27 cellular contexts compared by ENCODE assay signal in the genomic region with DNA sequence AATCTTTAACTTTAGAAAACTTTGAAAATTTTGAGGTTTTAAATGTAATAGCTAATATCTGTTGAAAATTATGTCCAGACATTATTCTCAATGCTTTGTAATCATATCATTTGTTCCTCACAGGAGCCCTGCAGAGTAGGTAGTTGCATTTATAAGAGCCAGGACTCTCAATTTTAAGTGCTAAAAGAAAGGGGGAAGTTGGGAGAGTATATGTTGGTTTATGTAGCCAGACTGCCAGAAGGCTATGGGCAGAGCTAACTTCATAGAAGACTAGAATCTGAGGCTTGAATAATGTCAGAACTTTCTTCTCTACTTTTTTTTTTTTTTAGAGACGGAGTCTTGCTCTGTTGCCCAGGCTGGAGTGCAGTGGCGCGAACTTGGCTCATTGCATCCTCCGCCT.
"Had no signal": no experiment of that assay in that cellular context is flagged by ENCODE, and none has a peak within 500 bp of the region (broad histone marks: within the 10 kb centered on the region; RNA-seq: fewer than 3 reads in every experiment).

No MANE protein-coding gene starts in this region.

- H3K4me3 Mint-ChIP-seq: activated CD4-positive, alpha-beta memory T cell treated with anti-CD3 and anti-CD28 coated beads, Interleukin-2, amount 10 ng/mL, durations not matched to agents 7 days and 5 days; activated CD4-positive, alpha-beta T cell treated with anti-CD3 and anti-CD28 coated beads for 36 hours; activated naive CD4-positive, alpha-beta T cell treated with anti-CD3 and anti-CD28 coated beads for 36 hours; activated naive CD8-positive, alpha-beta T cell; activated T-helper 17 cell treated with anti-CD3 and anti-CD28 coated beads, Interleukin-2, amount 50 U/mL, for 72 hours; brain had no signal

- H3K4me3 ChIP-seq: MG63 had no signal

- H3K27me3 ChIP-seq: MG63 had no signal

- H3K27ac ChIP-seq: KMS-11, WERI-Rb-1 had no signal

- H3K27me3 Mint-ChIP-seq: activated CD4-positive, alpha-beta memory T cell treated with anti-CD3 and anti-CD28 coated beads, Interleukin-2, amount 10 ng/mL, durations not matched to agents 7 days and 5 days; activated CD4-positive, alpha-beta T cell treated with anti-CD3 and anti-CD28 coated beads for 36 hours; activated naive CD8-positive, alpha-beta T cell; activated T-helper 17 cell treated with anti-CD3 and anti-CD28 coated beads, Interleukin-2, amount 50 U/mL, for 72 hours; brain had no signal

- H3K9me3 Mint-ChIP-seq: activated CD4-positive, alpha-beta memory T cell treated with anti-CD3 and anti-CD28 coated beads, Interleukin-2, amount 10 ng/mL, durations not matched to agents 7 days and 5 days; activated naive CD4-positive, alpha-beta T cell treated with anti-CD3 and anti-CD28 coated beads for 36 hours; activated T-helper 17 cell treated with anti-CD3 and anti-CD28 coated beads, Interleukin-2, amount 50 U/mL, for 72 hours; brain had no signal

- H3K9me3 ChIP-seq: MG63 had no signal

- DNase-seq: activated CD4-positive, alpha-beta memory T cell treated with anti-CD3 and anti-CD28 coated beads, Interleukin-2, amount 10 ng/mL, durations not matched to agents 7 days and 5 days; activated CD4-positive, alpha-beta T cell treated with anti-CD3 and anti-CD28 coated beads for 36 hours; activated CD4-positive, alpha-beta T cell treated with anti-CD3 and anti-CD28 coated beads, Interleukin-2, amount 50 U/mL, for 1 hour; activated gamma-delta T cell; activated naive CD4-positive, alpha-beta T cell treated with anti-CD3 and anti-CD28 coated beads for 36 hours; activated T-cell treated with anti-CD3 and anti-CD28 coated beads for 4 hours; activated T-cell treated with anti-CD3 and anti-CD28 coated beads, Interleukin-2, amount 50 U/mL, for 48 hours; amygdala; MG63; NCI-H1092; NCI-H1417 treated with DMSO at 0.1 percent for 48 hours; NCI-H1694; NCI-H2029; NCI-H2107; NCI-H2171 treated with DMSO at 0.1 percent for 48 hours; NCI-H226; NCI-H526 treated with DMSO at 0.1 percent for 48 hours; NCI-H82; NK-92 treated with Interleukin-12 subunit alpha and Interleukin-12 subunit beta, amount 100 ng/mL, for 24 hours; PC-3; SHP77 treated with DMSO at 0.1 percent for 48 hours; T-helper 1 cell; WERI-Rb-1 had no signal

- ATAC-seq: activated CD4-positive, alpha-beta T cell treated with anti-CD3 and anti-CD28 coated beads for 36 hours; activated T-helper 17 cell treated with anti-CD3 and anti-CD28 coated beads, Interleukin-2, amount 50 U/mL, for 72 hours; PC-3 had no signal

- H3K36me3 ChIP-seq: WERI-Rb-1 had no signal

- H3K27ac Mint-ChIP-seq: activated CD4-positive, alpha-beta memory T cell treated with anti-CD3 and anti-CD28 coated beads, Interleukin-2, amount 10 ng/mL, durations not matched to agents 7 days and 5 days; activated CD4-positive, alpha-beta T cell treated with anti-CD3 and anti-CD28 coated beads for 36 hours; activated naive CD4-positive, alpha-beta T cell treated with anti-CD3 and anti-CD28 coated beads for 36 hours; activated naive CD8-positive, alpha-beta T cell had no signal
